ENCODE assay signal across 25 cellular contexts in genomic region chr2:31349684-31350083, GRCh38.
"Had no signal": no experiment of that assay in that cellular context is flagged by ENCODE, and none has a peak within 500 bp of the region (broad histone marks: within the 10 kb centered on the region; RNA-seq: fewer than 3 reads in every experiment).

No MANE protein-coding gene starts in this region.

- H3K4me1 ChIP-seq: colonic mucosa, esophagus squamous epithelium, foreskin keratinocyte, gastrocnemius medialis, gastroesophageal sphincter, heart left ventricle, heart right ventricle had no signal

- H3K27ac ChIP-seq: colonic mucosa, coronary artery, dorsolateral prefrontal cortex, epithelial cell of prostate, esophagus squamous epithelium, foreskin keratinocyte, gastrocnemius medialis, gastroesophageal sphincter, heart left ventricle, heart right ventricle, hepatocyte had no signal

- H3K4me1 Mint-ChIP-seq: endodermal cell had no signal

- ATAC-seq: effector memory CD8-positive, alpha-beta T cell; esophagus mucosa; foreskin keratinocyte; gastrocnemius medialis; gastroesophageal sphincter; heart left ventricle; heart right ventricle had no signal

- H3K27ac Mint-ChIP-seq: dendritic cell treated with granulocyte-macrophage colony-stimulating factor and Interleukin-4, amounts not matched to agents 40 ng/mL and 50 ng/mL, for 4 days; effector memory CD8-positive, alpha-beta T cell; endodermal cell had no signal

- H3K4me3 ChIP-seq: colonic mucosa, coronary artery, dorsolateral prefrontal cortex, esophagus squamous epithelium, gastrocnemius medialis, gastroesophageal sphincter, heart left ventricle, heart right ventricle, hepatocyte had no signal

- H3K9me3 Mint-ChIP-seq: dendritic cell treated with granulocyte-macrophage colony-stimulating factor and Interleukin-4, amounts not matched to agents 40 ng/mL and 50 ng/mL, for 4 days; effector memory CD8-positive, alpha-beta T cell; endodermal cell had no signal

- H3K9me3 ChIP-seq: colonic mucosa, esophagus squamous epithelium, gastrocnemius medialis had no signal

- H3K27me3 ChIP-seq: colonic mucosa, foreskin keratinocyte, gastrocnemius medialis, hepatocyte had no signal

- H3K4me3 Mint-ChIP-seq: dendritic cell treated with granulocyte-macrophage colony-stimulating factor and Interleukin-4, amounts not matched to agents 40 ng/mL and 50 ng/mL, for 4 days; effector memory CD8-positive, alpha-beta T cell; endodermal cell had no signal

- DNase-seq: colonic mucosa; cortex of kidney; dermis blood vessel endothelial cell; dorsolateral prefrontal cortex; effector CD4-positive, alpha-beta T cell; effector CD8-positive, alpha-beta T cell; effector memory CD4-positive, alpha-beta T cell; effector memory CD8-positive, alpha-beta T cell; endodermal cell; erythroblast; esophagus squamous epithelium; foreskin fibroblast; foreskin keratinocyte; foreskin melanocyte; gastrocnemius medialis; glutamatergic neuron; head of caudate nucleus; heart left ventricle; heart right ventricle had no signal

- H3K36me3 ChIP-seq: colonic mucosa, gastrocnemius medialis, gastroesophageal sphincter, heart left ventricle, heart right ventricle had no signal
